In genomic region chr12:59695379-59695778, GRCh38 we compare ENCODE assay signal across 23 cellular contexts.
DNase-seq lines count a peak whose midpoint lies in the region; ATAC-seq and TF ChIP-seq lines count a peak whose summit lies in the region.
"Had no signal": no experiment of that assay in that cellular context is flagged by ENCODE, and none has a peak within 500 bp of the region (broad histone marks: within the 10 kb centered on the region; RNA-seq: fewer than 3 reads in every experiment).

No MANE protein-coding gene starts in this region.

- POLR2A ChIA-PET in MCF 10A (lab: Yijun Ruan, JAX) = no interaction called here

- no peaks in the 10 kb centered on the region for H3K9me3 Mint-ChIP-seq in MCF 10A (ENCODE audit: unreplicated experiment)
- H3K9me3 Mint-ChIP-seq: nephron had no signal

- H3K27ac ChIP-seq in breast epithelium (no peak overlapping the region), subcutaneous abdominal adipose tissue (ENCODE audit: low read depth, low read length) (peak overlapping the region; percentile 33)
- H3K27ac ChIP-seq: 22Rv1, colonic mucosa, heart right ventricle, SJSA1, thoracic aorta had no signal

- H3K36me3 ChIP-seq in breast epithelium (no peaks in the 10 kb centered on the region), subcutaneous abdominal adipose tissue (ENCODE audit: control insufficient read depth in 5 of 5, insufficient read depth in 5 of 5, low read length in 5 of 5) (peaks cover 0 to 7% (median 3%) of the 10 kb centered on the region in 5 donors)
- H3K36me3 ChIP-seq: colonic mucosa, SJSA1, thoracic aorta had no signal

- TF ChIP-seq CTCF in MCF 10A (IDR thresholded peaks at IDR 0.05; ENCODE audit: unreplicated experiment) (no peak), breast epithelium (IDR thresholded peaks at IDR 0.05) (no peak)

- CTCF ChIA-PET in MCF 10A (lab: Yijun Ruan, JAX) = interaction anchor here (0.5 kb wide), 1 partner anchor 293 kb away, joined by 3 read pairs; no protein-coding TSS in a partner anchor

- H3K9me3 ChIP-seq in breast epithelium (no peaks in the 10 kb centered on the region), subcutaneous abdominal adipose tissue (ENCODE audit: control insufficient read depth in 5 of 5, low read length in 5 of 5) (peaks cover 0 to 6% (median 4%) of the 10 kb centered on the region in 5 donors)
- H3K9me3 ChIP-seq: colonic mucosa, SJSA1 had no signal

- no TSS peak for BruUV-seq in MCF 10A (replicated peaks; lab: Mats Ljungman, UMichigan)

- H3K4me3 Mint-ChIP-seq in MCF 10A (ENCODE audit: unreplicated experiment) = no peak overlapping the region
- H3K4me3 Mint-ChIP-seq: nephron had no signal

- no peak for ATAC-seq in HG03045 (IDR thresholded peaks at IDR 0.05; ENCODE audit: unreplicated experiment)
- ATAC-seq: HCT116 had no signal

- H3K4me3 ChIP-seq in breast epithelium (no peak overlapping the region), subcutaneous abdominal adipose tissue (ENCODE audit: low read depth in 1 of 5, low read length in 5 of 5) (no peak overlapping the region)
- H3K4me3 ChIP-seq: colonic mucosa, heart right ventricle, SJSA1, thoracic aorta had no signal

- H3K9ac ChIP-seq in subcutaneous abdominal adipose tissue (ENCODE audit: low read length in 5 of 5) = no peak overlapping the region

- peak overlapping the region; percentile 59 for H3K27ac Mint-ChIP-seq in MCF 10A (ENCODE audit: low read depth, unreplicated experiment)
- H3K27ac Mint-ChIP-seq: nephron, progenitor cell of endocrine pancreas had no signal

- H3K27me3 Mint-ChIP-seq in MCF 10A (ENCODE audit: insufficient read depth, unreplicated experiment) = no peaks in the 10 kb centered on the region
- H3K27me3 Mint-ChIP-seq: progenitor cell of endocrine pancreas had no signal

- no peaks in the 10 kb centered on the region for H3K4me1 ChIP-seq in breast epithelium
- peaks cover 0 to 8% (median 7%) of the 10 kb centered on the region in 5 donors for H3K4me1 ChIP-seq in subcutaneous abdominal adipose tissue (ENCODE audit: control insufficient read depth in 5 of 5, insufficient read depth in 5 of 5, low read length in 5 of 5)
- H3K4me1 ChIP-seq: colonic mucosa, SJSA1 had no signal

- no peaks in the 10 kb centered on the region for H3K27me3 ChIP-seq in breast epithelium
- no peaks in the 10 kb centered on the region for H3K27me3 ChIP-seq in subcutaneous abdominal adipose tissue (ENCODE audit: control insufficient read depth in 5 of 5, insufficient read depth in 4 of 5, low read length in 5 of 5)
- H3K27me3 ChIP-seq: colonic mucosa, heart right ventricle, SJSA1 had no signal

- DNase-seq in MCF 10A (ENCODE audit: unreplicated experiment) (peak; percentile 70), breast epithelium (ENCODE audit: low spot score in 2 of 2) (no peak), T1000 (lab: John Stamatoyannopoulos, UW) (peak; percentile 71), fibroblast of peridontal ligament (ENCODE audit: extremely low read depth) (peak; percentile 72), NCI-H446 treated with DMSO at 0.1 percent for 48 hours (lab: John Stamatoyannopoulos, UW) (no peak), NCI-H2107 treated with DMSO at 0.1 percent for 48 hours (lab: John Stamatoyannopoulos, UW; ENCODE audit: unreplicated experiment) (no peak)
- DNase-seq: activated CD4-positive, CD25-positive, alpha-beta regulatory T cell treated with anti-CD3 and anti-CD28 coated beads, Interleukin-2, amount 50 U/mL, for 72 hours; activated gamma-delta T cell treated with Interleukin-2 at 50 U/mL for 16 hours; anterior cingulate cortex; colonic mucosa; DMS153; heart right ventricle; mesendoderm; NCI-H2029; NCI-H526 had no signal

- intact Hi-C loops in MCF 10A (cut with micrococcal nuclease) = no loop called here
- intact Hi-C loops in breast epithelium (cut with DNase I; ENCODE audit: low total_unique reads) = no loop called here

- H3K36me3 Mint-ChIP-seq in MCF 10A (ENCODE audit: insufficient read depth, unreplicated experiment) = no peaks in the 10 kb centered on the region

- H3K4me1 Mint-ChIP-seq in MCF 10A (ENCODE audit: insufficient read depth, unreplicated experiment) = peaks cover 4% of the 10 kb centered on the region
- H3K4me1 Mint-ChIP-seq: nephron had no signal

- TF ChIP-seq POLR2A in breast epithelium (IDR thresholded peaks at IDR 0.05) = no peak

Comparison
In these comparisons a context has a peak if more than half of its experiments do, and no peak if none do; other contexts are left out.
1. DNase-seq: peak in MCF 10A (single experiment), T1000 (single experiment) and fibroblast of peridontal ligament (single experiment); none in breast epithelium (0 of 2), NCI-H446 treated with DMSO at 0.1 percent for 48 hours (single experiment) and NCI-H2107 treated with DMSO at 0.1 percent for 48 hours (single experiment).